17 cellular contexts compared by ENCODE assay signal in genomic region chr14:68705741-68706283, GRCh38.
DNase-seq lines count a peak whose midpoint lies in the region.
"Had no signal": no experiment of that assay in that cellular context is flagged by ENCODE, and none has a peak within 500 bp of the region (broad histone marks: within the 10 kb centered on the region; RNA-seq: fewer than 3 reads in every experiment).

No MANE protein-coding gene starts in this region.

- H3K27ac ChIP-seq in skeletal muscle tissue (ENCODE audit: low read depth, low read length): peak overlapping the region; percentile 40
- H3K27ac ChIP-seq: 22Rv1, thoracic aorta had no signal

- H3K9ac ChIP-seq in skeletal muscle tissue (ENCODE audit: low read depth in 1 of 3, low read length in 3 of 3): peak overlapping the region in 1 of 3 donors; percentile 15

- no peak overlapping the region for H3K4me3 ChIP-seq in skeletal muscle tissue (ENCODE audit: low read length in 3 of 3)
- H3K4me3 ChIP-seq: thoracic aorta had no signal

- DNase-seq in DMS53 (lab: John Stamatoyannopoulos, UW) (peak; percentile 37), DMS53 treated with DMSO at 0.1 percent for 48 hours (lab: John Stamatoyannopoulos, UW; ENCODE audit: unreplicated experiment) (no peak), SW480 (ENCODE audit: low spot score) (peak; percentile 91), iPS-NIHi11 (ENCODE audit: low spot score) (peak; percentile 51), foreskin melanocyte (no peak), AG08396 (ENCODE audit: low spot score) (no peak), NCI-H446 (lab: John Stamatoyannopoulos, UW) (no peak)
- DNase-seq: activated CD4-positive, alpha-beta T cell treated with anti-CD3 and anti-CD28 coated beads for 36 hours; activated T-cell treated with anti-CD3 and anti-CD28 coated beads, Interleukin-2, amount 50 U/mL, for 24 hours; CD4-positive, alpha-beta T cell; kidney glomerular epithelial cell; NCI-H146; NK-92 treated with Interleukin-12 subunit alpha and Interleukin-12 subunit beta, amount 100 ng/mL, for 24 hours; T-cell had no signal

- H3K27me3 ChIP-seq in skeletal muscle tissue (ENCODE audit: control insufficient read depth in 3 of 3, insufficient read depth in 3 of 3, low read length in 3 of 3): no peaks in the 10 kb centered on the region

- H3K4me1 ChIP-seq in skeletal muscle tissue (ENCODE audit: control insufficient read depth in 3 of 3, insufficient read depth in 3 of 3, low read length in 3 of 3): peaks cover 14 to 25% (median 21%) of the 10 kb centered on the region in 3 donors

- H3K9me3 ChIP-seq in skeletal muscle tissue (ENCODE audit: control insufficient read depth in 3 of 3, low read length in 3 of 3): peaks cover 0 to 2% (median 0%) of the 10 kb centered on the region in 3 donors
- H3K9me3 ChIP-seq: thoracic aorta had no signal

- no peaks in the 10 kb centered on the region for H3K36me3 ChIP-seq in skeletal muscle tissue (ENCODE audit: control insufficient read depth in 3 of 3, insufficient read depth in 3 of 3, low read length in 3 of 3)
- H3K36me3 ChIP-seq: thoracic aorta had no signal

Comparison
In these comparisons a context has a peak if more than half of its experiments do, and no peak if none do; other contexts are left out.
1. DNase-seq: peak in DMS53 (single experiment), SW480 (single experiment) and iPS-NIHi11 (single experiment); none in DMS53 treated with DMSO at 0.1 percent for 48 hours (single experiment), foreskin melanocyte (single experiment), AG08396 (single experiment) and NCI-H446 (0 of 2).